Comparison of ENCODE assay signal across 19 cellular contexts in genomic region chrX:150411656-150412055, GRCh38.
"Had no signal": no experiment of that assay in that cellular context is flagged by ENCODE, and none has a peak within 500 bp of the region (broad histone marks: within the 10 kb centered on the region; RNA-seq: fewer than 3 reads in every experiment).

No MANE protein-coding gene starts in this region.

- H3K27me3 ChIP-seq: esophagus squamous epithelium, foreskin keratinocyte, gastroesophageal sphincter, heart right ventricle, left lung had no signal

- H3K4me3 ChIP-seq: esophagus squamous epithelium, gastroesophageal sphincter, heart right ventricle, left lung, lower lobe of right lung, mucosa of descending colon had no signal

- H3K36me3 ChIP-seq: esophagus squamous epithelium, gastroesophageal sphincter, heart right ventricle, left lung, lower lobe of right lung had no signal

- DNase-seq: cortex of kidney; effector CD8-positive, alpha-beta T cell; effector memory CD8-positive, alpha-beta T cell; endodermal cell; erythroblast; esophagus squamous epithelium; foreskin keratinocyte; heart right ventricle; hippocampal formation; left cardiac atrium; left lung; left ventricle myocardium superior; lower lobe of right lung; mesenchymal stem cell; mucosa of descending colon; naive thymus-derived CD4-positive, alpha-beta T cell had no signal

- ATAC-seq: effector memory CD8-positive, alpha-beta T cell; esophagus mucosa; foreskin keratinocyte; gastroesophageal sphincter; heart right ventricle; left cardiac atrium; left lung; left ventricle myocardium superior; lower lobe of right lung; mucosa of descending colon; naive thymus-derived CD4-positive, alpha-beta T cell had no signal

- H3K4me1 ChIP-seq: esophagus squamous epithelium, foreskin keratinocyte, gastroesophageal sphincter, left lung, lower lobe of right lung had no signal

- H3K27ac ChIP-seq: epithelial cell of prostate, esophagus squamous epithelium, foreskin keratinocyte, gastroesophageal sphincter, left lung, lower lobe of right lung had no signal

- H3K9me3 ChIP-seq: esophagus squamous epithelium, gastroesophageal sphincter, heart right ventricle, left lung, lower lobe of right lung, mucosa of descending colon had no signal
